In the genomic region with DNA sequence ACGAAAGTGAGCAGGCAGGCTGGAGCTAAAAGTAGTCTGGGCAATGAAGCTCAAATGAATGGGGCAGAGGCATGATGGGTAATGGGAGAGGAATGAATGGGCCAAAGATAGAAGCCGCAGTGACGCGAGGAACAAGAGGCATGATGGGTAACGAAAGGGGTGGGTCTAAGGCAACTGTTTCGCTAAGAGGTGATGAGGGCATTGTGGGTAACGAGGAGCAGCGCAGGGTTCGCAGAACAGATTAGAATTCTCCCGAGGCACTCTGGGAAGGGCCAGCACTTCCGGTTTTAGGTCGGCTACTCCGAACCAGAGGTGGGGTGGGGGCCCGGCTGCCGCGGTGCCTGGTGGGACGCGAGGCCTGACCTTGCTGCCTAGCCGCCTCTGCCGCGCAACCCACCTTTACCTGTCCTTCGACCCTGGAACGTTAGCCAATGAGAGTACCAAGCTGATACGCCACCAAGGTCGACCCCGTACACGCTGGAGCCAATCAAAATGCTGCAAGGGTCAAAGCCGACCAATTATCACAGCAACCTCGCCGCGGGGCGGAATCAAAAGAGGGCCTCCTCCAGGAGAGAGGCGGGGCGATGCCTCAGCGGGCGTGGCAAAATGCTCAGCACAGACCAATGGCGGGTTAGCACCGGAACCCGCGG, we compare ENCODE assay signal across 8 cellular contexts. TPM values are rescaled to one million over a fixed set of nuclear protein-coding genes. Genes with fewer than 3 reads are reported as not detected.
DNase-seq lines count a peak whose midpoint lies in the region; ATAC-seq, FAIRE-seq and TF ChIP-seq lines count a peak whose summit lies in the region.

No MANE protein-coding gene starts in this region.

- peak; percentile 91 for TF ChIP-seq POLR2A in endothelial cell of umbilical vein (IDR thresholded peaks at IDR 0.05; ENCODE audit: low read depth, low read length)

- peak; percentile 100 for FAIRE-seq in endothelial cell of umbilical vein (lab: Jason Lieb, UNC)

- H3K79me2 ChIP-seq in endothelial cell of umbilical vein (ENCODE audit: control insufficient read depth, insufficient read depth, low read length) = peaks cover 33% of the 10 kb centered on the region

- H2BK5ac ChIP-seq in mesenchymal stem cell (ENCODE audit: low read depth, low read length, poor library complexity, severe bottlenecking) = peak overlapping the region; percentile 88

- H3K9ac ChIP-seq in endothelial cell of umbilical vein (replicated peaks; ENCODE audit: extremely low read depth, insufficient read depth, low read length) (peak overlapping the region; percentile 16), mesenchymal stem cell (ENCODE audit: low read length) (peak overlapping the region; percentile 93), subcutaneous abdominal adipose tissue (ENCODE audit: low read length in 5 of 5) (peak overlapping the region; percentile 54 to 92 (median 66))

- H4K20me1 ChIP-seq in endothelial cell of umbilical vein (replicated peaks; ENCODE audit: control insufficient read depth, extremely low read depth, insufficient read depth, low read length) = no peaks in the 10 kb centered on the region

- no peaks in the 10 kb centered on the region for H3K9me1 ChIP-seq in endothelial cell of umbilical vein (replicated peaks; ENCODE audit: control insufficient read depth, extremely low read depth, insufficient read depth, low read length)

- H3K4me1 ChIP-seq in endothelial cell of umbilical vein (ENCODE audit: control insufficient read depth, extremely low read depth, insufficient read depth, low read length) = peaks cover 16% of the 10 kb centered on the region
- peaks cover 17% of the 10 kb centered on the region for H3K4me1 ChIP-seq in mesenchymal stem cell (ENCODE audit: control insufficient read depth, insufficient read depth, low read depth, low read length)
- H3K4me1 ChIP-seq in subcutaneous abdominal adipose tissue (ENCODE audit: control insufficient read depth in 5 of 5, insufficient read depth in 5 of 5, low read length in 5 of 5) = peaks cover 8 to 26% (median 24%) of the 10 kb centered on the region in 5 donors

- DNase-seq in DMS 273 (lab: John Stamatoyannopoulos, UW; ENCODE audit: unreplicated experiment) = peak; percentile 100
- DNase-seq in NCI-H460 (ENCODE audit: extremely low read depth, low read depth) = peak; percentile 99
- peak; percentile 100 for DNase-seq in activated CD4-positive, CD25-positive, alpha-beta regulatory T cell treated with anti-CD3 and anti-CD28 coated beads, Interleukin-2, amount 50 U/mL, for 72 hours
- DNase-seq in endothelial cell of umbilical vein (ENCODE audit: low read depth, low spot score) = peak; percentile 100
- peak; percentile 100 for DNase-seq in mesenchymal stem cell

- H3K27ac ChIP-seq in endothelial cell of umbilical vein (ENCODE audit: insufficient read depth, low read depth, low read length) (peak overlapping the region; percentile 65), mesenchymal stem cell (ENCODE audit: low read length, poor library complexity, severe bottlenecking) (peak overlapping the region; percentile 93), subcutaneous abdominal adipose tissue (ENCODE audit: low read depth, low read length) (peak overlapping the region; percentile 85)

- no peak overlapping the region for H3K23ac ChIP-seq in mesenchymal stem cell (ENCODE audit: low read length in 2 of 2)

- dilution Hi-C loops in endothelial cell of umbilical vein (cut with MboI; ENCODE audit: extremely low pct_ligation_motif_present, low sequenced_read_pairs) = no loop called here

- intact Hi-C loops in endothelial cell of umbilical vein (cut with micrococcal nuclease) = loop anchor here (1.0 to 5.0 kb wide), 6 partner anchors 13 to 172 kb away; partner anchors contain the start of gene CLPTM1

- POLR2A ChIA-PET in endothelial cell of umbilical vein (lab: Charles Lee) = interaction anchor here (0.9 to 1.4 kb wide), 4 partner anchors 9 to 45 kb away, joined by 3 read pairs; partner anchors contain the start of gene NECTIN2

- no peak overlapping the region for H2AK5ac ChIP-seq in mesenchymal stem cell (ENCODE audit: low read length, severe bottlenecking)

- peak overlapping the region in 1 of 2 experiments; percentile 35 for H3K4ac ChIP-seq in mesenchymal stem cell (ENCODE audit: low read depth in 1 of 2, low read length in 2 of 2)

- H3K9me3 ChIP-seq in endothelial cell of umbilical vein (replicated peaks; ENCODE audit: control insufficient read depth, insufficient read depth, low read length) = no peaks in the 10 kb centered on the region
- no peaks in the 10 kb centered on the region for H3K9me3 ChIP-seq in mesenchymal stem cell (ENCODE audit: control insufficient read depth, low read length)
- no peaks in the 10 kb centered on the region for H3K9me3 ChIP-seq in subcutaneous abdominal adipose tissue (ENCODE audit: control insufficient read depth in 5 of 5, low read length in 5 of 5)

- CTCF ChIA-PET in endothelial cell of umbilical vein (lab: Charles Lee) = interaction anchor here (1.3 to 1.6 kb wide), 8 partner anchors 13 to 169 kb away, joined by 3 to 5 read pairs (median 4); no protein-coding TSS in a partner anchor

- H3K18ac ChIP-seq in mesenchymal stem cell (ENCODE audit: low read depth in 1 of 2, low read length in 2 of 2) = peak overlapping the region in 1 of 2 experiments; percentile 91

- peak; percentile 83 for ATAC-seq in GM19395 (IDR thresholded peaks at IDR 0.05; ENCODE audit: unreplicated experiment)
- peak; percentile 78 for ATAC-seq in HG03460 (IDR thresholded peaks at IDR 0.05; ENCODE audit: unreplicated experiment)

- H3K79me1 ChIP-seq in mesenchymal stem cell (replicated peaks; ENCODE audit: low read length, poor library complexity, severe bottlenecking) = peaks cover 26% of the 10 kb centered on the region

- no peak for TF ChIP-seq CTCF in endothelial cell of umbilical vein (IDR thresholded peaks at IDR 0.05; ENCODE audit: extremely low read depth in 1 of 2, insufficient read depth in 1 of 2, low read depth in 1 of 2, low read length in 2 of 2)

- WGBS in mesenchymal stem cell = under 1% methylated on average over 37 of the region's 40 CpGs

- no peak overlapping the region for H2BK12ac ChIP-seq in mesenchymal stem cell (ENCODE audit: low read length in 2 of 2)

- no peak overlapping the region for H2AFZ ChIP-seq in endothelial cell of umbilical vein (ENCODE audit: low read depth, low read length)
- no peak overlapping the region for H2AFZ ChIP-seq in mesenchymal stem cell (ENCODE audit: low read depth, low read length)

- H3K27me3 ChIP-seq in endothelial cell of umbilical vein (ENCODE audit: control insufficient read depth in 2 of 2, insufficient read depth in 2 of 2, low read length in 2 of 2) (no peaks in the 10 kb centered on the region), mesenchymal stem cell (ENCODE audit: control insufficient read depth in 1 of 2, insufficient read depth in 1 of 2, low read length in 2 of 2) (no peaks in the 10 kb centered on the region), subcutaneous abdominal adipose tissue (ENCODE audit: control insufficient read depth in 5 of 5, insufficient read depth in 4 of 5, low read length in 5 of 5) (no peaks in the 10 kb centered on the region)

- H3K14ac ChIP-seq in mesenchymal stem cell (ENCODE audit: low read length in 2 of 2) = no peak overlapping the region

- H4K8ac ChIP-seq in mesenchymal stem cell (ENCODE audit: low read length) = peak overlapping the region; percentile 79

- H2BK120ac ChIP-seq in mesenchymal stem cell (ENCODE audit: low read depth, low read length) = no peak overlapping the region

- H3K36me3 ChIP-seq in endothelial cell of umbilical vein (ENCODE audit: control insufficient read depth in 2 of 2, extremely low read depth in 1 of 2, insufficient read depth in 2 of 2, low read length in 2 of 2) = peaks cover 6 to 35% of the 10 kb centered on the region in 2 experiments
- peaks cover 57 to 68% of the 10 kb centered on the region in 2 experiments for H3K36me3 ChIP-seq in mesenchymal stem cell (ENCODE audit: control insufficient read depth in 1 of 2, insufficient read depth in 2 of 2, low read depth in 1 of 2, low read length in 2 of 2)
- H3K36me3 ChIP-seq in subcutaneous abdominal adipose tissue (ENCODE audit: control insufficient read depth in 5 of 5, insufficient read depth in 5 of 5, low read length in 5 of 5) = peaks cover 0 to 55% (median 47%) of the 10 kb centered on the region in 5 donors

- H3K4me3 ChIP-seq in endothelial cell of umbilical vein (replicated peaks in 1 of 3; ENCODE audit: insufficient read depth in 1 of 3, low read depth in 1 of 3, low read length in 3 of 3) (peak overlapping the region in 2 of 3 experiments; percentile 44 to 61), mesenchymal stem cell (ENCODE audit: insufficient read depth in 1 of 2, low read depth in 1 of 2, low read length in 2 of 2) (peak overlapping the region; percentile 54 to 79), subcutaneous abdominal adipose tissue (ENCODE audit: low read depth in 1 of 5, low read length in 5 of 5) (peak overlapping the region; percentile 73 to 80 (median 78))

- peak overlapping the region; percentile 87 for H4K91ac ChIP-seq in mesenchymal stem cell (ENCODE audit: low read length)

- H2BK15ac ChIP-seq in mesenchymal stem cell (ENCODE audit: low read depth, poor library complexity, severe bottlenecking) = no peak overlapping the region

- peak overlapping the region; percentile 65 for H3K4me2 ChIP-seq in endothelial cell of umbilical vein (ENCODE audit: insufficient read depth, low read length)
- peak overlapping the region; percentile 86 for H3K4me2 ChIP-seq in mesenchymal stem cell (ENCODE audit: low read length, poor library complexity, severe bottlenecking)

- no TSS peak for BruUV-seq in endothelial cell of umbilical vein (replicated peaks; lab: Mats Ljungman, UMichigan)

RNA-seq across cellular contexts. Expression of gene TOMM40, which starts 0.6 kb away (rescaled TPM):
- total RNA-seq in NCI-H460 (2014; rRNA removed; shearing (Covaris generic)) = 43.7 and 60.7 TPM in 2 replicates
- polyA plus RNA-seq in NCI-H460 (2014; cell fraction: nucleus; rRNA removed) = 157 and 326 TPM in 2 replicates
- 90.7 and 101 TPM in 2 replicates for total RNA-seq in endothelial cell of umbilical vein
- polyA plus RNA-seq in endothelial cell of umbilical vein = 70.2 and 71.8 TPM in 2 replicates
- 71.4 and 71.8 TPM in 2 replicates for polyA plus RNA-seq in endothelial cell of umbilical vein (2011; cell fraction: cytosol; rRNA removed)
- polyA plus RNA-seq in endothelial cell of umbilical vein (2011; cell fraction: nucleus; rRNA removed) = 37.7 and 46.2 TPM in 2 replicates
- polyA plus RNA-seq in endothelial cell of umbilical vein (2012) = 65.0 and 68.0 TPM in 2 replicates
- 40.4 and 48.2 TPM in 2 replicates for polyA minus RNA-seq in endothelial cell of umbilical vein
- polyA minus RNA-seq in endothelial cell of umbilical vein (2011; cell fraction: cytosol; rRNA and poly(A)+ RNA removed) = 40.4 TPM
- polyA minus RNA-seq in endothelial cell of umbilical vein (2011; cell fraction: nucleus; rRNA and poly(A)+ RNA removed) = 12.9 and 13.6 TPM in 2 replicates
- 39.7 TPM for polyA plus RNA-seq in mesenchymal stem cell (2013, experiment 1 of 2)
- polyA plus RNA-seq in mesenchymal stem cell (2013, experiment 2 of 2) = 37.9 TPM

RNA-seq across cellular contexts. Expression of gene APOE, which starts 15.1 kb away (rescaled TPM):
- 0.84 and 1.2 TPM in 2 replicates for total RNA-seq in NCI-H460 (2014; rRNA removed; shearing (Covaris generic))
- polyA plus RNA-seq in NCI-H460 (2014; cell fraction: nucleus; rRNA removed) = 1.3 and 2.8 TPM in 2 replicates
- total RNA-seq in endothelial cell of umbilical vein = 1.5 and 3.3 TPM in 2 replicates
- 6.2 and 6.9 TPM in 2 replicates for polyA plus RNA-seq in endothelial cell of umbilical vein
- 1.2 and 3.4 TPM in 2 replicates for polyA plus RNA-seq in endothelial cell of umbilical vein (2011; cell fraction: cytosol; rRNA removed)
- 2.2 and 2.7 TPM in 2 replicates for polyA plus RNA-seq in endothelial cell of umbilical vein (2011; cell fraction: nucleus; rRNA removed)
- 0.43 and 6.2 TPM in 2 replicates for polyA plus RNA-seq in endothelial cell of umbilical vein (2012)
- 0.61 and 0.68 TPM in 2 replicates for polyA minus RNA-seq in endothelial cell of umbilical vein
- polyA minus RNA-seq in endothelial cell of umbilical vein (2011; cell fraction: cytosol; rRNA and poly(A)+ RNA removed) = not detected
- 0.67 TPM in 1 of 2 replicates, not detected in the other for polyA minus RNA-seq in endothelial cell of umbilical vein (2011; cell fraction: nucleus; rRNA and poly(A)+ RNA removed)
- polyA plus RNA-seq in mesenchymal stem cell (2013, experiment 1 of 2) = 201 TPM
- polyA plus RNA-seq in mesenchymal stem cell (2013, experiment 2 of 2) = 208 TPM

RNA-seq across cellular contexts. Expression of gene APOC1, which starts 23.9 kb away (rescaled TPM):
- total RNA-seq in NCI-H460 (2014; rRNA removed; shearing (Covaris generic)) = 6.1 and 9.6 TPM in 2 replicates
- 1.2 and 3.3 TPM in 2 replicates for polyA plus RNA-seq in NCI-H460 (2014; cell fraction: nucleus; rRNA removed)
- total RNA-seq in endothelial cell of umbilical vein = 5.0 and 11.4 TPM in 2 replicates
- polyA plus RNA-seq in endothelial cell of umbilical vein = 15.0 and 18.5 TPM in 2 replicates
- 4.0 and 5.0 TPM in 2 replicates for polyA plus RNA-seq in endothelial cell of umbilical vein (2011; cell fraction: cytosol; rRNA removed)
- 0.67 and 0.90 TPM in 2 replicates for polyA plus RNA-seq in endothelial cell of umbilical vein (2011; cell fraction: nucleus; rRNA removed)
- polyA plus RNA-seq in endothelial cell of umbilical vein (2012) = 2.6 and 7.6 TPM in 2 replicates
- polyA minus RNA-seq in endothelial cell of umbilical vein = 2.6 and 3.2 TPM in 2 replicates
- not detected for polyA minus RNA-seq in endothelial cell of umbilical vein (2011; cell fraction: cytosol; rRNA and poly(A)+ RNA removed)
- not detected in 2 replicates for polyA minus RNA-seq in endothelial cell of umbilical vein (2011; cell fraction: nucleus; rRNA and poly(A)+ RNA removed)
- 87.8 TPM for polyA plus RNA-seq in mesenchymal stem cell (2013, experiment 1 of 2)
- 82.3 TPM for polyA plus RNA-seq in mesenchymal stem cell (2013, experiment 2 of 2)

RNA-seq across cellular contexts. Expression of gene NECTIN2, which starts 44.4 kb away (rescaled TPM):
- total RNA-seq in NCI-H460 (2014; rRNA removed; shearing (Covaris generic)) = 24.3 and 29.4 TPM in 2 replicates
- 30.2 and 36.6 TPM in 2 replicates for polyA plus RNA-seq in NCI-H460 (2014; cell fraction: nucleus; rRNA removed)
- 205 and 211 TPM in 2 replicates for total RNA-seq in endothelial cell of umbilical vein
- polyA plus RNA-seq in endothelial cell of umbilical vein = 238 and 262 TPM in 2 replicates
- 178 and 183 TPM in 2 replicates for polyA plus RNA-seq in endothelial cell of umbilical vein (2011; cell fraction: cytosol; rRNA removed)
- 105 and 107 TPM in 2 replicates for polyA plus RNA-seq in endothelial cell of umbilical vein (2011; cell fraction: nucleus; rRNA removed)
- polyA plus RNA-seq in endothelial cell of umbilical vein (2012) = 180 and 213 TPM in 2 replicates
- 157 and 176 TPM in 2 replicates for polyA minus RNA-seq in endothelial cell of umbilical vein
- 21.1 TPM for polyA minus RNA-seq in endothelial cell of umbilical vein (2011; cell fraction: cytosol; rRNA and poly(A)+ RNA removed)
- 43.5 and 56.6 TPM in 2 replicates for polyA minus RNA-seq in endothelial cell of umbilical vein (2011; cell fraction: nucleus; rRNA and poly(A)+ RNA removed)
- polyA plus RNA-seq in mesenchymal stem cell (2013, experiment 1 of 2) = 234 TPM
- polyA plus RNA-seq in mesenchymal stem cell (2013, experiment 2 of 2) = 231 TPM

RNA-seq across cellular contexts. Expression of gene APOC4, which starts 51.5 kb away (rescaled TPM):
- not detected in 2 replicates for total RNA-seq in NCI-H460 (2014; rRNA removed; shearing (Covaris generic))
- not detected in 2 replicates for polyA plus RNA-seq in NCI-H460 (2014; cell fraction: nucleus; rRNA removed)
- not detected in 2 replicates for total RNA-seq in endothelial cell of umbilical vein
- polyA plus RNA-seq in endothelial cell of umbilical vein = not detected in 2 replicates
- not detected in 2 replicates for polyA plus RNA-seq in endothelial cell of umbilical vein (2011; cell fraction: cytosol; rRNA removed)
- not detected in 2 replicates for polyA plus RNA-seq in endothelial cell of umbilical vein (2011; cell fraction: nucleus; rRNA removed)
- polyA plus RNA-seq in endothelial cell of umbilical vein (2012) = not detected in 2 replicates
- not detected in 2 replicates for polyA minus RNA-seq in endothelial cell of umbilical vein
- not detected for polyA minus RNA-seq in endothelial cell of umbilical vein (2011; cell fraction: cytosol; rRNA and poly(A)+ RNA removed)
- polyA minus RNA-seq in endothelial cell of umbilical vein (2011; cell fraction: nucleus; rRNA and poly(A)+ RNA removed) = not detected in 2 replicates
- polyA plus RNA-seq in mesenchymal stem cell (2013, experiment 1 of 2) = not detected
- polyA plus RNA-seq in mesenchymal stem cell (2013, experiment 2 of 2) = not detected

Comparison
In these comparisons a context has a peak if more than half of its experiments do, and no peak if none do; other contexts are left out.
1. Peak in every context shown above with its lines: DNase-seq, ATAC-seq, H3K4me3 ChIP-seq and H3K27ac ChIP-seq.
2. H3K9ac ChIP-seq: peak in every context shown above with its lines; median percentile 93 in mesenchymal stem cell; 66 in subcutaneous abdominal adipose tissue; 16 in endothelial cell of umbilical vein.